ENCODE assay signal across 20 cellular contexts in genomic region chr5:112546946-112547647, GRCh38.
DNase-seq lines count a peak whose midpoint lies in the region; ATAC-seq, FAIRE-seq and TF ChIP-seq lines count a peak whose summit lies in the region.
"Had no signal": no experiment of that assay in that cellular context is flagged by ENCODE, and none has a peak within 500 bp of the region (broad histone marks: within the 10 kb centered on the region; RNA-seq: fewer than 3 reads in every experiment).

No MANE protein-coding gene starts in this region.

- H3K4me3 ChIP-seq in right atrium auricular region: no peak overlapping the region

- no peak for TF ChIP-seq CTCF in right atrium auricular region (IDR thresholded peaks at IDR 0.05)
- no peak for TF ChIP-seq CTCF in CD4-positive, alpha-beta T cell (IDR thresholded peaks at IDR 0.05)

- CTCF ChIA-PET in CD4-positive, alpha-beta T cell (lab: Charles Lee): interaction anchor here (2.8 kb wide), 1 partner anchor 211 kb away, joined by 6 read pairs; no protein-coding TSS in a partner anchor

- H3K27ac ChIP-seq in right atrium auricular region: peak overlapping the region in 1 of 2 donors; percentile 6
- no peak overlapping the region for H3K27ac ChIP-seq in CD4-positive, alpha-beta T cell (ENCODE audit: low read depth, low read length)
- H3K27ac ChIP-seq: C4-2B had no signal

- no peak for DNase-seq in Right ventricle myocardium inferior (ENCODE audit: missing footprints)
- no peak for DNase-seq in right atrium auricular region (ENCODE audit: low spot score)
- peak; percentile 16 for DNase-seq in RCC 7860 (ENCODE audit: low spot score)
- no peak for DNase-seq in left ventricle myocardium superior
- no peak for DNase-seq in CD4-positive, alpha-beta T cell
- DNase-seq in dermis blood vessel endothelial cell: no peak
- no peak for DNase-seq in activated T-cell treated with anti-CD3 and anti-CD28 coated beads, Interleukin-2, amount 50 U/mL, for 48 hours
- DNase-seq: Caco-2, DMS79 treated with DMSO at 0.1 percent for 48 hours, GDM1, GOT3, MM.1S, NCI-H1105 treated with DMSO at 0.1 percent for 48 hours, NCI-H187 treated with DMSO at 0.1 percent for 48 hours, NCI-H2171 treated with DMSO at 0.1 percent for 48 hours, NCI-H510A, SK-N-SH, T-helper 1 cell had no signal

- FAIRE-seq in RCC 7860 (lab: Jason Lieb, UNC): no peak

- intact Hi-C loops in Right ventricle myocardium inferior (cut with DNase I) (no loop called here), left ventricle myocardium superior (cut with micrococcal nuclease) (no loop called here)
- intact Hi-C loops in CD4-positive, alpha-beta T cell (cut with DNase I, micrococcal nuclease): loop anchor here in 1 of 2 experiments (5.0 kb wide), 1 partner anchor 1060 kb away; no protein-coding TSS in a partner anchor

- no peaks in the 10 kb centered on the region for H3K9me3 ChIP-seq in right atrium auricular region
- no peaks in the 10 kb centered on the region for H3K9me3 ChIP-seq in CD4-positive, alpha-beta T cell (ENCODE audit: control insufficient read depth, low read length)
- H3K9me3 ChIP-seq: SK-N-SH had no signal

- no peak overlapping the region for H3K27ac Mint-ChIP-seq in CD4-positive, alpha-beta T cell

- ATAC-seq in Right ventricle myocardium inferior (peak; percentile 72), left ventricle myocardium superior (peak; percentile 82), HG02981 (IDR thresholded peaks at IDR 0.05; ENCODE audit: unreplicated experiment) (no peak)
- ATAC-seq in CD4-positive, alpha-beta T cell (ENCODE audit: poor library complexity): no peak

- H3K27me3 Mint-ChIP-seq in CD4-positive, alpha-beta T cell: peaks cover 31% of the 10 kb centered on the region

- peaks cover 0 to 15% of the 10 kb centered on the region in 2 donors for H3K4me1 ChIP-seq in right atrium auricular region
- H3K4me1 ChIP-seq: Caco-2 had no signal

- POLR2A ChIA-PET in CD4-positive, alpha-beta T cell (lab: Charles Lee): no interaction called here

- no peaks in the 10 kb centered on the region for H3K4me1 Mint-ChIP-seq in CD4-positive, alpha-beta T cell (ENCODE audit: low read depth)

- no peaks in the 10 kb centered on the region for H3K36me3 Mint-ChIP-seq in CD4-positive, alpha-beta T cell (ENCODE audit: low read depth)

- H3K36me3 ChIP-seq in right atrium auricular region: no peaks in the 10 kb centered on the region

- no peaks in the 10 kb centered on the region for H3K9me3 Mint-ChIP-seq in CD4-positive, alpha-beta T cell

- H3K27me3 ChIP-seq in right atrium auricular region: no peaks in the 10 kb centered on the region
- H3K27me3 ChIP-seq in CD4-positive, alpha-beta T cell (ENCODE audit: control insufficient read depth, insufficient read depth, low read length): peaks cover 8% of the 10 kb centered on the region

- no peak overlapping the region for H3K4me3 Mint-ChIP-seq in CD4-positive, alpha-beta T cell

Comparison
In these comparisons a context has a peak if more than half of its experiments do, and no peak if none do; other contexts are left out.
1. ATAC-seq: peak in Right ventricle myocardium inferior (single experiment) and left ventricle myocardium superior (single experiment); none in HG02981 (single experiment) and CD4-positive, alpha-beta T cell (single experiment).